34 cellular contexts compared by ENCODE assay signal in genomic region chr7:152414779-152415178, GRCh38.
"Had no signal": no experiment of that assay in that cellular context is flagged by ENCODE, and none has a peak within 500 bp of the region (broad histone marks: within the 10 kb centered on the region; RNA-seq: fewer than 3 reads in every experiment).

No MANE protein-coding gene starts in this region.

- H3K9me3 ChIP-seq: MG63 had no signal

- H3K4me3 ChIP-seq: MG63 had no signal

- DNase-seq: Karpas-422, Kasumi-1, MG63, MM.1S, MV-4-11, NCI-H1048, NCI-H1092 treated with DMSO at 0.1 percent for 48 hours, NCI-H1105, NCI-H1105 treated with DMSO at 0.1 percent for 48 hours, NCI-H1417 treated with DMSO at 0.1 percent for 48 hours, NCI-H1436, NCI-H1436 treated with DMSO at 0.1 percent for 48 hours, NCI-H146, NCI-H1694, NCI-H1694 treated with DMSO at 0.1 percent for 48 hours, NCI-H187, NCI-H187 treated with DMSO at 0.1 percent for 48 hours, NCI-H1930, NCI-H2029, NCI-H2029 treated with DMSO at 0.1 percent for 48 hours, NCI-H2081, NCI-H2081 treated with DMSO at 0.1 percent for 48 hours, NCI-H2107, NCI-H2171, NCI-H2171 treated with DMSO at 0.1 percent for 48 hours, NCI-H2227 treated with DMSO at 0.1 percent for 48 hours, NCI-H226, NCI-H345, NCI-H446, NCI-H446 treated with DMSO at 0.1 percent for 48 hours, NCI-H510A, NCI-H510A treated with DMSO at 0.1 percent for 48 hours, NCI-H524, NCI-H524 treated with DMSO at 0.1 percent for 48 hours had no signal

- H3K36me3 ChIP-seq: MG63 had no signal

- H3K27me3 ChIP-seq: MG63 had no signal
